Comparison of ENCODE assay signal across 1 cellular context in genomic region chr17:76131692-76132573, GRCh38.
A peak's percentile ranks its signal among the peaks of the same experiment; 100 is the strongest.
TF ChIP-seq lines count a peak whose summit lies in the region.

No MANE protein-coding gene starts in this region.

TF ChIP-seq in HepG2, 621 proteins besides CTCF, POLR2A, EP300 and RAD21 (continued from another document):
- no peak for TF ChIP-seq PRDM15 (CRISPR knock-in tag; IDR thresholded peaks at IDR 0.05)
- no peak for TF ChIP-seq MIER3 (CRISPR knock-in tag; IDR thresholded peaks at IDR 0.05; ENCODE audit: borderline replicate concordance)
- TF ChIP-seq ZFP90 (CRISPR knock-in tag; IDR thresholded peaks at IDR 0.05; ENCODE audit: borderline replicate concordance), result 0 out of 2 replicates have a peak, but pooled peaks have one; percentile 18
- TF ChIP-seq WIZ (CRISPR knock-in tag; IDR thresholded peaks at IDR 0.05), result no peak
- TF ChIP-seq ZNF275 (CRISPR knock-in tag; IDR thresholded peaks at IDR 0.05; ENCODE audit: borderline replicate concordance), result no peak; the same call in 1 of the 2 replicates
- TF ChIP-seq ZNF652 (CRISPR knock-in tag; IDR thresholded peaks at IDR 0.05; ENCODE audit: borderline replicate concordance, low read depth), result no peak
- no peak for TF ChIP-seq MLLT10 (CRISPR knock-in tag; IDR thresholded peaks at IDR 0.05)
- TF ChIP-seq MAZ (IDR thresholded peaks at IDR 0.05; ENCODE audit: borderline replicate concordance, low read depth, low read length), result no peak
- TF ChIP-seq MAZ (CRISPR knock-in tag; IDR thresholded peaks at IDR 0.05; ENCODE audit: low read depth), result no peak
- TF ChIP-seq RNF2 (conservative IDR thresholded peaks at IDR 0.05; ENCODE audit: low read depth), result no peak
- no peak for TF ChIP-seq MNT (IDR thresholded peaks at IDR 0.05)
- no peak for TF ChIP-seq PBX2 (CRISPR knock-in tag; IDR thresholded peaks at IDR 0.05)
- TF ChIP-seq HIVEP1 (CRISPR knock-in tag; IDR thresholded peaks at IDR 0.05), result no peak
- TF ChIP-seq ZNF788 (CRISPR knock-in tag; IDR thresholded peaks at IDR 0.05; ENCODE audit: borderline replicate concordance), result 0 out of 2 replicates have a peak, but pooled peaks have one; percentile 7
TF ChIP-seq in HepG2: peak in this region for 68.
